Comparison of ENCODE assay signal across 30 cellular contexts in the genomic region with DNA sequence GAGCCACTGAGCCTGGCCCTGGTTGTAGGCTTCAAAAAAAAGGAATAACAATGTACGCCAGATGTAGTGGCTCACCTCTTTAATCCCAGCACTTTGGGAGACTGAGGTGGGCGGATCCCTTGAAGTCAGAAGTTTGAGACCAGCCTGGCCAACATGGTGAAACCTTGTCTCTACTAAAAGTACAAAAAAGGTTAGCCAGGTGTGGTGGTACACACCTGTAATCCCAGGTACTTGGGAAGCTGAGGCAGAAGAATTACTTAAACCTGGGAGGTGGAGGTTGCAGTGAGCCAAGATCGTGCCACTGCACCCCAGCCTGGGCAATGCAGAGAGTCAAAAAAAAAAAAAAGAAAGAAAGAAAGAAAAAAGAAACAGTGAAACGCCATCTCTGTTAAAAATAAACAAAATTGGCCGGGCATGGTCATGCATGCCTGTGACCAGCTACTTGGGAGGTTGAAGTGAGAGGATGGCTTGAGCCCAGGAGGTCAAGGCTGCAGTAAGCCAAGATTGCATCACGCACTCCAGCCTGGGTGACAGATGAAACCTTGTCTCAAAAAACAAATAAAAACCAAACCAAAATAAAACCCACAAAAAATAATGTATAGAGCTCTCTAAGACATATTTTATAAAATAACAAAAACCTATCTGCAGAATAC. TPM values are rescaled to one million over a fixed set of nuclear protein-coding genes. Genes with fewer than 3 reads are reported as not detected.
A peak's percentile ranks its signal among the peaks of the same experiment; 100 is the strongest.
DNase-seq lines count a peak whose midpoint lies in the region; TF ChIP-seq lines count a peak whose summit lies in the region.
"Had no signal": no experiment of that assay in that cellular context is flagged by ENCODE, and none has a peak within 500 bp of the region (broad histone marks: within the 10 kb centered on the region; RNA-seq: fewer than 3 reads in every experiment).

No MANE protein-coding gene starts in this region.

- TF ChIP-seq POLR2A in testis (IDR thresholded peaks at IDR 0.05) (no peak), stomach (IDR thresholded peaks at IDR 0.05) (no peak)

- TF ChIP-seq CTCF in fibroblast of villous mesenchyme (IDR thresholded peaks at IDR 0.05; ENCODE audit: insufficient read depth, low read depth, low read length) (no peak), testis (IDR thresholded peaks at IDR 0.05) (no peak), stomach (IDR thresholded peaks at IDR 0.05) (no peak)

- intact Hi-C loops in testis (cut with DNase I; ENCODE audit: low total_unique reads) (no loop called here), stomach (cut with DNase I; ENCODE audit: low total_unique reads) (no loop called here)

- H3K9me3 ChIP-seq in adipocyte (ENCODE audit: control insufficient read depth, low read length) (no peaks in the 10 kb centered on the region), testis (no peaks in the 10 kb centered on the region), stomach (no peaks in the 10 kb centered on the region)
- H3K9me3 ChIP-seq: heart right ventricle, neutrophil, sigmoid colon, transverse colon had no signal

- H3K4me3 ChIP-seq in adipocyte (ENCODE audit: low read length) (no peak overlapping the region), fibroblast of villous mesenchyme (ENCODE audit: low read depth, low read length) (no peak overlapping the region), testis (no peak overlapping the region), stomach (no peak overlapping the region)
- H3K4me3 ChIP-seq: heart right ventricle, PC-9, sigmoid colon, transverse colon had no signal

- DNase-seq in LHCN-M2 (ENCODE audit: low read depth) (peak; percentile 18), adipocyte (ENCODE audit: low read depth) (peak; percentile 41), fibroblast of villous mesenchyme (ENCODE audit: low read depth) (peak; percentile 55), testis (peak; percentile 70), stomach (no peak), DMS79 treated with DMSO at 0.1 percent for 48 hours (lab: John Stamatoyannopoulos, UW) (no peak), cerebellum (ENCODE audit: low spot score) (no peak)
- DNase-seq: activated CD4-positive, alpha-beta T cell treated with anti-CD3 and anti-CD28 coated beads for 48 hours; activated naive CD4-positive, alpha-beta T cell treated with anti-CD3 and anti-CD28 coated beads, Interleukin-2, amount 50 U/mL, for 16 hours; amygdala; brain microvascular endothelial cell; COR-L47; DMS53; effector memory CD4-positive, alpha-beta T cell; HCEC 1CT; heart right ventricle; KBM-7; left ventricle myocardium superior; midbrain; naive thymus-derived CD4-positive, alpha-beta T cell; NCI-H1417; NCI-H2029; NCI-H524 treated with DMSO at 0.1 percent for 48 hours; PC-9; sigmoid colon; stimulated activated CD4-positive, alpha-beta T cell treated with anti-CD3 and anti-CD28 coated beads, Interleukin-4, amount 100 ng/mL, for 1 hour; transverse colon had no signal

- H3K4me1 ChIP-seq in adipocyte (ENCODE audit: control insufficient read depth, insufficient read depth, low read length) (peaks cover 24% of the 10 kb centered on the region), testis (peaks cover 10% of the 10 kb centered on the region), stomach (peaks cover 0 to 7% (median 0%) of the 10 kb centered on the region in 4 donors)

- no peak for TF ChIP-seq EP300 in stomach (IDR thresholded peaks at IDR 0.05)

- no peak overlapping the region for H3K27ac ChIP-seq in testis
- H3K27ac ChIP-seq in stomach: no peak overlapping the region
- H3K27ac ChIP-seq: brain microvascular endothelial cell, C4-2B, heart right ventricle, neutrophil, PC-9, sigmoid colon, transverse colon, VCaP had no signal

- H3K36me3 ChIP-seq in adipocyte (ENCODE audit: control insufficient read depth, insufficient read depth, low read length, severe bottlenecking) (no peaks in the 10 kb centered on the region), testis (ENCODE audit: low read depth, missing control alignments) (no peaks in the 10 kb centered on the region), stomach (no peaks in the 10 kb centered on the region)
- H3K36me3 ChIP-seq: brain microvascular endothelial cell, heart right ventricle, neutrophil, sigmoid colon, transverse colon had no signal

- H3K9ac ChIP-seq in adipocyte (ENCODE audit: low read length): no peak overlapping the region

- 52 to 58% methylated on average over 6 of the region's 6 CpGs for WGBS in testis, 2 donors
- WGBS in stomach, 5 donors: 53 to 70% (median 61%) methylated on average over 6 of the region's 6 CpGs

- H3K27me3 ChIP-seq in adipocyte (replicated peaks; ENCODE audit: control insufficient read depth, insufficient read depth, low read length) (no peaks in the 10 kb centered on the region), testis (no peaks in the 10 kb centered on the region), stomach (no peaks in the 10 kb centered on the region)
- H3K27me3 ChIP-seq: brain microvascular endothelial cell, neutrophil, sigmoid colon, transverse colon had no signal

RNA-seq across cellular contexts. Expression of gene KLHDC10, which starts 4.7 kb away (rescaled TPM):
- total RNA-seq in LHCN-M2 (2014; rRNA removed) (18.6 and 22.8 TPM in 2 replicates), fibroblast of villous mesenchyme (28.7 and 43.6 TPM in 2 replicates), testis (10 to 100 TPM; 38.4 to 44.3 TPM), stomach (10 to 100 TPM; 16.4 to 49.0 (median 29.5) TPM), cerebellum (64.1 TPM)
- 15.4 TPM for polyA plus RNA-seq in LHCN-M2 (2012)
- polyA plus RNA-seq in testis (ENCODE audit: insufficient read depth, low read depth, low replicate concordance) (122 TPM), stomach (1 to 10 TPM; 5.8 to 9.0 (median 7.9) TPM)

RNA-seq across cellular contexts. Expression of gene ZC3HC1, which starts 14.5 kb away (rescaled TPM):
- total RNA-seq in LHCN-M2 (2014; rRNA removed): 41.3 and 46.1 TPM in 2 replicates
- polyA plus RNA-seq in LHCN-M2 (2012): 27.3 TPM
- total RNA-seq in fibroblast of villous mesenchyme: 12.2 and 16.4 TPM in 2 replicates
- 10 to 100 TPM; 22.3 to 30.2 TPM for total RNA-seq in testis
- 40.2 TPM for polyA plus RNA-seq in testis (ENCODE audit: insufficient read depth, low read depth, low replicate concordance)
- total RNA-seq in stomach: 10 to 100 TPM in 1 of 5 donors, 1 to 10 TPM in 3, under 1 TPM in 1; 0.29 to 14.1 (median 5.8) TPM
- 10 to 100 TPM in 2 of 3 donors, 1 to 10 TPM in 1; 8.6 to 11.9 (median 10.5) TPM for polyA plus RNA-seq in stomach
- 12.7 TPM for total RNA-seq in cerebellum

Comparison
In these comparisons a context has a peak if more than half of its experiments do, and no peak if none do; other contexts are left out.
1. DNase-seq: peak in LHCN-M2 (single experiment), adipocyte (single experiment), fibroblast of villous mesenchyme (single experiment) and testis (single experiment); none in stomach (single experiment), DMS79 treated with DMSO at 0.1 percent for 48 hours (single experiment) and cerebellum (single experiment).